13 cellular contexts compared by ENCODE assay signal in the genomic region with DNA sequence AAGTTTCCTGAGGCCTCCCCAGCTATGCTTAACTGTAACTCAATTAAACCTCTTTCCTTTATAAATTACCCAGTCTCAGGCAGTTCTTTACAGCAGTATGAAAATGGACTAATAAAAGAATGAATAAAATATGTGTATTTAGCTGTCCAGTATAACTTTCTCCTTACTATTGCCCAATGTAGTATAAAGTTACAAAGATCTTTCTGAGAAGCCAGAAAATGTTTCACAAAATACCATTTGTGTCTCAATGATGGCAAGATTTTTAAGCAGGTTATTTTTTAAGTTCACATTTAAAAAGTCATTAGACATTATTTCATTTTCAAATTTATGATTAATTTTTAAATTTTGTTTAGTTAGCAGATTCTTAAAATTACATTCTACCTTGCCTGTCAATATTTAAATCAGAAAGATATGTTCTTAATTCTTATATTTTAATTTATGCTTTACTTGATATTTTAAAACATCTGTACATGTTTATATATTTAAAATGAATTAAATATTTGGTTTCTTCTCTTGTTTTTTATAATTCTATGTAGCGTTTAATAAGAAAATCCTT.
"Had no signal": no experiment of that assay in that cellular context is flagged by ENCODE, and none has a peak within 500 bp of the region (broad histone marks: within the 10 kb centered on the region; RNA-seq: fewer than 3 reads in every experiment).

No MANE protein-coding gene starts in this region.

- H3K4me1 ChIP-seq: esophagus muscularis mucosa, foreskin keratinocyte, psoas muscle, right lobe of liver had no signal

- H3K9me3 Mint-ChIP-seq: nephron had no signal

- H3K4me1 Mint-ChIP-seq: naive B cell, nephron had no signal

- H3K9me3 ChIP-seq: esophagus muscularis mucosa, psoas muscle, right lobe of liver had no signal

- DNase-seq: effector memory CD4-positive, alpha-beta T cell; foreskin keratinocyte; head of caudate nucleus; naive B cell; psoas muscle; retina; right lobe of liver; stimulated activated CD4-positive, alpha-beta T cell treated with anti-CD3 and anti-CD28 coated beads, Interleukin-2, amount 100 ng/mL, for 24 hours; stimulated activated naive CD4-positive, alpha-beta T cell treated with Interleukin-2 at 50 U/mL for 16 hours had no signal

- H3K36me3 ChIP-seq: right lobe of liver had no signal

- H3K4me3 Mint-ChIP-seq: naive B cell, nephron had no signal

- ATAC-seq: foreskin keratinocyte, right lobe of liver had no signal

- H3K27me3 Mint-ChIP-seq: naive B cell had no signal

- H3K4me3 ChIP-seq: esophagus muscularis mucosa, hepatocyte, psoas muscle, right lobe of liver had no signal

- H3K27ac Mint-ChIP-seq: naive B cell, nephron had no signal

- H3K27ac ChIP-seq: epithelial cell of prostate, esophagus muscularis mucosa, foreskin keratinocyte, hepatocyte, psoas muscle, right lobe of liver had no signal
